25 cellular contexts compared by ENCODE assay signal in genomic region chr7:16810573-16810972, GRCh38. TPM values are rescaled to one million over a fixed set of nuclear protein-coding genes. Genes with fewer than 3 reads are reported as not detected.
"Had no signal": no experiment of that assay in that cellular context is flagged by ENCODE, and none has a peak within 500 bp of the region (broad histone marks: within the 10 kb centered on the region; RNA-seq: fewer than 3 reads in every experiment).

No MANE protein-coding gene starts in this region.

- DNase-seq: activated B cell treated with CpG ODN at 0.5 μM for 24 hours; activated CD4-positive, alpha-beta memory T cell treated with anti-CD3 and anti-CD28 coated beads, Interleukin-2, amount 10 ng/mL, durations not matched to agents 7 days and 5 days; activated CD4-positive, alpha-beta T cell treated with anti-CD3 and anti-CD28 coated beads for 4 hours; activated CD8-positive, alpha-beta memory T cell treated with anti-CD3 and anti-CD28 coated beads, Interleukin-2, amount 10 ng/mL, durations not matched to agents 7 days and 5 days; activated naive CD4-positive, alpha-beta T cell treated with Interleukin-2 at 50 U/mL for 16 hours; activated naive CD8-positive, alpha-beta T cell treated with anti-CD3 and anti-CD28 coated beads, Interleukin-2, amount 10 ng/mL, durations not matched to agents 7 days and 5 days; amygdala; effector memory CD8-positive, alpha-beta T cell; foreskin keratinocyte; hypothalamus; left ventricle myocardium inferior; mammary epithelial cell; naive B cell; stimulated activated CD4-positive, alpha-beta T cell treated with anti-CD3 and anti-CD28 coated beads, Interleukin-2, amount 100 ng/mL, for 24 hours; stimulated activated naive CD4-positive, alpha-beta T cell treated with Interleukin-2 at 50 U/mL for 16 hours; substantia nigra; tibial artery; uterus had no signal

- H3K27me3 ChIP-seq: foreskin keratinocyte, right atrium auricular region, tibial artery, uterus had no signal

- H3K4me1 ChIP-seq: left ventricle myocardium inferior, prostate gland, right atrium auricular region, uterus had no signal

- H3K4me3 ChIP-seq: left ventricle myocardium inferior, prostate gland, right atrium auricular region, tibial artery, uterus had no signal

- ATAC-seq: activated CD8-positive, alpha-beta memory T cell treated with anti-CD3 and anti-CD28 coated beads, Interleukin-2, amount 10 ng/mL, durations not matched to agents 7 days and 5 days; activated T-helper 17 cell treated with anti-CD3 and anti-CD28 coated beads, Interleukin-2, amount 50 U/mL, for 72 hours; effector memory CD8-positive, alpha-beta T cell; foreskin keratinocyte had no signal

- H3K27ac ChIP-seq: foreskin keratinocyte, left ventricle myocardium inferior, prostate gland, right atrium auricular region, uterus had no signal

- H3K36me3 ChIP-seq: left ventricle myocardium inferior, prostate gland, right atrium auricular region, tibial artery, uterus had no signal

- H3K9me3 ChIP-seq: left ventricle myocardium inferior, prostate gland, right atrium auricular region, tibial artery, uterus had no signal

RNA-seq across cellular contexts. Expression of gene AGR2, which starts 5.8 kb away (rescaled TPM):
- total RNA-seq: activated B cell treated with CpG ODN at 0.5 μM for 24 hours; activated CD4-positive, alpha-beta memory T cell treated with anti-CD3 and anti-CD28 coated beads, Interleukin-2, amount 10 ng/mL, durations not matched to agents 7 days and 5 days; activated CD8-positive, alpha-beta memory T cell treated with anti-CD3 and anti-CD28 coated beads, Interleukin-2, amount 10 ng/mL, durations not matched to agents 7 days and 5 days; activated naive CD8-positive, alpha-beta T cell treated with anti-CD3 and anti-CD28 coated beads, Interleukin-2, amount 10 ng/mL, durations not matched to agents 7 days and 5 days; activated T-helper 17 cell treated with anti-CD3 and anti-CD28 coated beads, Interleukin-2, amount 50 U/mL, for 72 hours; cardiac septum; dermis microvascular lymphatic vessel endothelial cell; fibroblast of lung; left ventricle myocardium inferior; neural crest cell; right atrium auricular region had no signal
